ENCODE assay signal across 1 cellular context in genomic region chr13:45834411-45834994, GRCh38.
TF ChIP-seq lines count a peak whose summit lies in the region.

No MANE protein-coding gene starts in this region.

TF ChIP-seq in HCT116, 20 proteins besides CTCF, POLR2A, EP300 and RAD21 (continued from another document):
- TF ChIP-seq YY1 (IDR thresholded peaks at IDR 0.05; ENCODE audit: extremely low read depth, insufficient replicate concordance, low read depth, low read length) (no peak), CEBPB (IDR thresholded peaks at IDR 0.05; ENCODE audit: low read depth) (no peak), SRF (IDR thresholded peaks at IDR 0.05; ENCODE audit: low read depth) (no peak), EZH2 (IDR thresholded peaks at IDR 0.05) (no peak), MAX (IDR thresholded peaks at IDR 0.05) (no peak), POLR2AphosphoS5 (IDR thresholded peaks at IDR 0.05; ENCODE audit: low read depth, low read length) (no peak)
